ENCODE assay signal across 8 cellular contexts in the genomic region with DNA sequence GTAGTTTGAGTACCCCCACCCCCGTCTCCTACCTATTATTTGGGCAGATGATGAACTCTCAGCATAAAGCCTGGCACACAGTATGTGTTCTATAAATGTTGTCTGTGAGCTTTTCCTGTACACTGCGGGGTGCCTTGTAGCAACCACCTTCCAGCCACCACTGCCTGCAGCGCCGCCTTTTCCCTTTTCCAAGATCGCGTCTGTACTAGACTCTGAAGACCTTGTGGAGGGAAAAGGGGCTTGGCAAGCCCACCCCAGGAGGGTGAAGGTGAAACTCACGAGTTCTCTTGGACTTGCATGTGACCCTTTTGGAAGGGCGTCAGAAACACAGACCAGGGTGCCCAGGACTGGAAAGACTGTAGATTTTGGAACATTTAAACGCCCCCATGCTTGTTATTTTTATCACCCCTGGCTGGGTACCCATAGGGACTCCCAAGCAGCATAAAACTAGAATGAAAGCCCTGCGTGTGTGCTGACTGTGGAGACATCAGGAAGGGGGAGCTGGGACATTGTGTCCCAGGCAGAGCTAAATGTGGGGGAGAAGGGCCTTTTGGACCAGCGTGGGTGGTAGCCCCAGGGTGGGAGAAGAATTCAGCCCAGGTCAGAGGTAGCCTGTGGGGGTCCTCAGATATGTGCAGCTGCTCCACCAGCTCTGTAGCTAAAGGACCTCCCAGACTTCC. TPM values are rescaled to one million over a fixed set of nuclear protein-coding genes. Genes with fewer than 3 reads are reported as not detected.
A peak's percentile ranks its signal among the peaks of the same experiment; 100 is the strongest.
DNase-seq lines count a peak whose midpoint lies in the region; ATAC-seq and TF ChIP-seq lines count a peak whose summit lies in the region.

No MANE protein-coding gene starts in this region.

- TF ChIP-seq EP300 in transverse colon (IDR thresholded peaks at IDR 0.05; ENCODE audit: low read depth), result no peak

- H3K27ac ChIP-seq in body of pancreas, result peak overlapping the region; percentile 60 to 86 (median 77)
- peak overlapping the region; percentile 63 to 85 for H3K27ac ChIP-seq in liver (ENCODE audit: low read depth in 1 of 2, low read length in 2 of 2)
- peak overlapping the region; percentile 87 to 92 (median 90) for H3K27ac ChIP-seq in transverse colon

- H3K4me3 Mint-ChIP-seq in activated CD8-positive, alpha-beta memory T cell treated with anti-CD3 and anti-CD28 coated beads, Interleukin-2, amount 10 ng/mL, durations not matched to agents 7 days and 5 days, result peak overlapping the region; percentile 74

- ATAC-seq in activated CD8-positive, alpha-beta memory T cell treated with anti-CD3 and anti-CD28 coated beads, Interleukin-2, amount 10 ng/mL, durations not matched to agents 7 days and 5 days, result no peak
- no peak for ATAC-seq in body of pancreas

- TF ChIP-seq CTCF in body of pancreas (IDR thresholded peaks at IDR 0.05) (no peak), liver (IDR thresholded peaks at IDR 0.05; ENCODE audit: low read depth, low read length, missing input control) (no peak), transverse colon (IDR thresholded peaks at IDR 0.05) (no peak)

- 54 to 56% methylated on average over 11 of the region's 11 CpGs for WGBS in body of pancreas, 2 donors
- 66% methylated on average over 11 of the region's 11 CpGs for WGBS in liver
- 58 to 80% methylated on average over 1 to 11 of the region's 11 CpGs for WGBS in transverse colon (ENCODE audit: low coverage in 1 of 2), 2 donors

- no peak for TF ChIP-seq POLR2A in body of pancreas (IDR thresholded peaks at IDR 0.05)
- TF ChIP-seq POLR2A in transverse colon (IDR thresholded peaks at IDR 0.05), result no peak

- DNase-seq in activated CD8-positive, alpha-beta memory T cell treated with anti-CD3 and anti-CD28 coated beads, Interleukin-2, amount 10 ng/mL, durations not matched to agents 7 days and 5 days, result no peak
- no peak for DNase-seq in activated CD8-positive, alpha-beta memory T cell treated with anti-CD3 and anti-CD28 coated beads for 24 hours
- DNase-seq in body of pancreas (no peak), transverse colon (no peak), RPMI8226 (no peak), SIG-M5 treated with dmso at 0.1 percent for 504 hours (lab: John Stamatoyannopoulos, UW; ENCODE audit: unreplicated experiment) (no peak), HK-2 (ENCODE audit: unreplicated experiment) (no peak)

- H3K4me1 ChIP-seq in body of pancreas (peaks cover 11% of the 10 kb centered on the region), liver (ENCODE audit: control insufficient read depth in 4 of 4, insufficient read depth in 4 of 4, low read length in 3 of 4) (peaks cover 2 to 14% (median 7%) of the 10 kb centered on the region in 4 donors), transverse colon (peaks cover 0 to 22% (median 11%) of the 10 kb centered on the region in 4 donors)

- H3K9me3 ChIP-seq in body of pancreas (no peaks in the 10 kb centered on the region), liver (ENCODE audit: control insufficient read depth in 4 of 4, low read length in 3 of 4) (no peaks in the 10 kb centered on the region), transverse colon (no peaks in the 10 kb centered on the region)

- peaks cover 51% of the 10 kb centered on the region for H3K36me3 Mint-ChIP-seq in activated CD8-positive, alpha-beta memory T cell treated with anti-CD3 and anti-CD28 coated beads, Interleukin-2, amount 10 ng/mL, durations not matched to agents 7 days and 5 days

- peaks cover 56% of the 10 kb centered on the region for H3K4me1 Mint-ChIP-seq in activated CD8-positive, alpha-beta memory T cell treated with anti-CD3 and anti-CD28 coated beads, Interleukin-2, amount 10 ng/mL, durations not matched to agents 7 days and 5 days

- peak overlapping the region; percentile 97 for H3K27ac Mint-ChIP-seq in activated CD8-positive, alpha-beta memory T cell treated with anti-CD3 and anti-CD28 coated beads, Interleukin-2, amount 10 ng/mL, durations not matched to agents 7 days and 5 days

- TF ChIP-seq RAD21 in liver (IDR thresholded peaks at IDR 0.05), result no peak

- peak overlapping the region in 1 of 2 donors; percentile 2 for H3K9ac ChIP-seq in liver (ENCODE audit: low read depth in 1 of 2, low read length in 2 of 2)

- H3K9me3 Mint-ChIP-seq in activated CD8-positive, alpha-beta memory T cell treated with anti-CD3 and anti-CD28 coated beads, Interleukin-2, amount 10 ng/mL, durations not matched to agents 7 days and 5 days (ENCODE audit: low read depth), result no peaks in the 10 kb centered on the region

- intact Hi-C loops in body of pancreas (cut with DNase I) (no loop called here), transverse colon (cut with DNase I; ENCODE audit: low total_unique reads) (no loop called here)

- H3K4me3 ChIP-seq in body of pancreas, result peak overlapping the region in 1 of 2 donors; percentile 6
- H3K4me3 ChIP-seq in liver (ENCODE audit: low read depth in 1 of 3, low read length in 3 of 3), result peak overlapping the region; percentile 1 to 71 (median 60)
- H3K4me3 ChIP-seq in transverse colon, result peak overlapping the region; percentile 47 to 70 (median 58)

- no peaks in the 10 kb centered on the region for H3K27me3 ChIP-seq in body of pancreas
- no peaks in the 10 kb centered on the region for H3K27me3 ChIP-seq in liver (ENCODE audit: control insufficient read depth in 4 of 4, insufficient read depth in 4 of 4, low read length in 3 of 4)
- H3K27me3 ChIP-seq in transverse colon, result no peaks in the 10 kb centered on the region

- H3K27me3 Mint-ChIP-seq in activated CD8-positive, alpha-beta memory T cell treated with anti-CD3 and anti-CD28 coated beads, Interleukin-2, amount 10 ng/mL, durations not matched to agents 7 days and 5 days, result no peaks in the 10 kb centered on the region

- CTCF ChIA-PET in activated CD8-positive, alpha-beta memory T cell treated with anti-CD3 and anti-CD28 coated beads, Interleukin-2, amount 10 ng/mL, durations not matched to agents 7 days and 5 days (lab: Charles Lee), result interaction anchor here (1.0 to 3.9 kb wide), 6 partner anchors 8 to 149 kb away, joined by 3 to 30 read pairs (median 6); a partner anchor contains a TSS

- H3K36me3 ChIP-seq in body of pancreas (replicated peaks in 1 of 2; ENCODE audit: insufficient read depth in 1 of 2, low read depth in 2 of 2) (peaks cover 0 to 16% of the 10 kb centered on the region in 2 donors), liver (ENCODE audit: control insufficient read depth in 4 of 4, insufficient read depth in 3 of 4, low read depth in 1 of 4, low read length in 3 of 4) (peaks cover 0 to 19% (median 13%) of the 10 kb centered on the region in 4 donors), transverse colon (peaks cover 0 to 27% (median 14%) of the 10 kb centered on the region in 4 donors)

- in situ Hi-C loops in transverse colon (cut with MboI; ENCODE audit: low pct_ligation_motif_present in 1 of 4, low pct_unique_long_range_greater_than_20kb in 1 of 4, low sequenced_read_pairs in 3 of 4), result no loop called here

TF ChIP-seq in liver, 16 proteins besides CTCF, POLR2A, EP300 and RAD21:
- TF ChIP-seq RXRA (IDR thresholded peaks at IDR 0.05), result no peak
- no peak for TF ChIP-seq FOXA1 (IDR thresholded peaks at IDR 0.05)
- TF ChIP-seq HNF4A (conservative IDR thresholded peaks at IDR 0.05), result no peak
- TF ChIP-seq, protein P1, sequence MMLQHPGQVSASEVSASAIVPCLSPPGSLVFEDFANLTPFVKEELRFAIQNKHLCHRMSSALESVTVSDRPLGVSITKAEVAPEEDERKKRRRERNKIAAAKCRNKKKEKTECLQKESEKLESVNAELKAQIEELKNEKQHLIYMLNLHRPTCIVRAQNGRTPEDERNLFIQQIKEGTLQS (IDR thresholded peaks at IDR 0.05), result no peak
- TF ChIP-seq, protein P2, sequence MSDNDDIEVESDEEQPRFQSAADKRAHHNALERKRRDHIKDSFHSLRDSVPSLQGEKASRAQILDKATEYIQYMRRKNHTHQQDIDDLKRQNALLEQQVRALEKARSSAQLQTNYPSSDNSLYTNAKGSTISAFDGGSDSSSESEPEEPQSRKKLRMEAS (IDR thresholded peaks at IDR 0.05), result no peak
- TF ChIP-seq, protein P3, sequence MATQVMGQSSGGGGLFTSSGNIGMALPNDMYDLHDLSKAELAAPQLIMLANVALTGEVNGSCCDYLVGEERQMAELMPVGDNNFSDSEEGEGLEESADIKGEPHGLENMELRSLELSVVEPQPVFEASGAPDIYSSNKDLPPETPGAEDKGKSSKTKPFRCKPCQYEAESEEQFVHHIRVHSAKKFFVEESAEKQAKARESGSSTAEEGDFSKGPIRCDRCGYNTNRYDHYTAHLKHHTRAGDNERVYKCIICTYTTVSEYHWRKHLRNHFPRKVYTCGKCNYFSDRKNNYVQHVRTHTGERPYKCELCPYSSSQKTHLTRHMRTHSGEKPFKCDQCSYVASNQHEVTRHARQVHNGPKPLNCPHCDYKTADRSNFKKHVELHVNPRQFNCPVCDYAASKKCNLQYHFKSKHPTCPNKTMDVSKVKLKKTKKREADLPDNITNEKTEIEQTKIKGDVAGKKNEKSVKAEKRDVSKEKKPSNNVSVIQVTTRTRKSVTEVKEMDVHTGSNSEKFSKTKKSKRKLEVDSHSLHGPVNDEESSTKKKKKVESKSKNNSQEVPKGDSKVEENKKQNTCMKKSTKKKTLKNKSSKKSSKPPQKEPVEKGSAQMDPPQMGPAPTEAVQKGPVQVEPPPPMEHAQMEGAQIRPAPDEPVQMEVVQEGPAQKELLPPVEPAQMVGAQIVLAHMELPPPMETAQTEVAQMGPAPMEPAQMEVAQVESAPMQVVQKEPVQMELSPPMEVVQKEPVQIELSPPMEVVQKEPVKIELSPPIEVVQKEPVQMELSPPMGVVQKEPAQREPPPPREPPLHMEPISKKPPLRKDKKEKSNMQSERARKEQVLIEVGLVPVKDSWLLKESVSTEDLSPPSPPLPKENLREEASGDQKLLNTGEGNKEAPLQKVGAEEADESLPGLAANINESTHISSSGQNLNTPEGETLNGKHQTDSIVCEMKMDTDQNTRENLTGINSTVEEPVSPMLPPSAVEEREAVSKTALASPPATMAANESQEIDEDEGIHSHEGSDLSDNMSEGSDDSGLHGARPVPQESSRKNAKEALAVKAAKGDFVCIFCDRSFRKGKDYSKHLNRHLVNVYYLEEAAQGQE (IDR thresholded peaks at IDR 0.05), result no peak
- no peak for TF ChIP-seq YY1 (IDR thresholded peaks at IDR 0.05)
- no peak for TF ChIP-seq SP1 (IDR thresholded peaks at IDR 0.05)
- no peak for TF ChIP-seq TAF1 (conservative IDR thresholded peaks at IDR 0.05)
- TF ChIP-seq FOXA2 (IDR thresholded peaks at IDR 0.05), result no peak

RNA-seq across cellular contexts. Expression of a gene that starts 8.3 kb away (rescaled TPM):
- 10 to 100 TPM; 70.9 to 74.4 TPM for total RNA-seq in activated CD8-positive, alpha-beta memory T cell treated with anti-CD3 and anti-CD28 coated beads, Interleukin-2, amount 10 ng/mL, durations not matched to agents 7 days and 5 days
- total RNA-seq in body of pancreas (1 to 10 TPM; 2.3 to 5.7 TPM), liver (1 to 10 TPM; 4.4 to 6.1 TPM), transverse colon (100 to 1,000 TPM in 1 of 4 donors, 10 to 100 TPM in 3; 52.2 to 134 (median 59.5) TPM)
- 1 to 10 TPM; 2.4 to 8.7 TPM for polyA plus RNA-seq in liver

RNA-seq across cellular contexts. Expression of a gene that starts 49.3 kb away (rescaled TPM):
- total RNA-seq in activated CD8-positive, alpha-beta memory T cell treated with anti-CD3 and anti-CD28 coated beads, Interleukin-2, amount 10 ng/mL, durations not matched to agents 7 days and 5 days, result 10 to 100 TPM; 44.9 to 71.3 TPM
- total RNA-seq in body of pancreas, result 10 to 100 TPM; 17.5 to 25.9 TPM
- 1 to 10 TPM in 1 of 2 donors, under 1 TPM in 1; 0.75 to 2.8 TPM for total RNA-seq in liver
- polyA plus RNA-seq in liver, result under 1 TPM; 0.49 to 0.67 TPM
- 100 to 1,000 TPM; 105 to 262 (median 124) TPM for total RNA-seq in transverse colon

Comparison
In these comparisons a context has a peak if more than half of its experiments do, and no peak if none do; other contexts are left out.
1. RNA of a gene that starts 8.3 kb away (total RNA-seq): 70.9 to 74.4 TPM in activated CD8-positive, alpha-beta memory T cell treated with anti-CD3 and anti-CD28 coated beads, Interleukin-2, amount 10 ng/mL, durations not matched to agents 7 days and 5 days and 52.2 to 134 TPM in transverse colon; 4.4 to 6.1 TPM in liver and 2.3 to 5.7 TPM in body of pancreas; every median in the first group is over 4 times any median in the second.
2. RNA of a gene that starts 49.3 kb away (total RNA-seq): 105 to 262 TPM in transverse colon, 44.9 to 71.3 TPM in activated CD8-positive, alpha-beta memory T cell treated with anti-CD3 and anti-CD28 coated beads, Interleukin-2, amount 10 ng/mL, durations not matched to agents 7 days and 5 days and 17.5 to 25.9 TPM in body of pancreas; 0.75 to 2.8 TPM in liver; every median in the first group is over 4 times any median in the second.
3. Peak in every context shown above with its lines, with median percentiles within 50 percentile points of each other: H3K27ac ChIP-seq.